ENCODE assay signal across 8 cellular contexts in the genomic region with DNA sequence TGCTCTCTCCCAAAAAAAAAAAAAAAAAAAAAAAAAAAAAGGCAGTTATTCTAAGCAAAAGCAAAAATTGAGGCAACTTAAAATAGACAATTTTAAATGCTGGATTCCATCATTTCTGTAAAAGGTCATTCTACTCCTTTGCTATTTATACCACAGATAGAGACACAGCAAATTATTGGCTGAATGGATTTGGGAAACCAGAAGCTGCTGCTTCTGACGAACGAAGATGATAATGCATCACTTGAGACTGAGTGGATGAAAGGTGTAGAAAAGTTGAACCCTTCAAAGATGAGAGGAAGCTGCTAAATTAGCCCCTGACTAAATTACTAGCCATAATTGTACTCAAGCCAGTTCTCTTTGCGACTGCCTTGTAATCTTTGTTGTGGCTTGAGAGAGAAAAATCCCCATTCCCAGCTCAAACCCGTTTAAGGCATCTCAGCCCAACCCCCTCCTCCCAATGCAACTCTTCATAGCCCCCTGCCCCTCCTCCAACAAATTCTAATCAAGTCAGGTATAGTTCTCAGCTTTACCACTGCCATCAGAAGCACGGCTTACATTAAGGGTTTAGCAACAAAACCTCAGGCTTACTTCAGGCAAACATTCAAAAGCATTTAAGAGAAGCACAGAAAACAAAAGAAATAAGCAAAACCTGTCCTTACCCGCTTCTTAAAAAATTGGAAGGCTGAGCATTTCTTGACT. TPM values are rescaled to one million over a fixed set of nuclear protein-coding genes. Genes with fewer than 3 reads are reported as not detected.
DNase-seq lines count a peak whose midpoint lies in the region; ATAC-seq, FAIRE-seq and TF ChIP-seq lines count a peak whose summit lies in the region.

No MANE protein-coding gene starts in this region.

- peak overlapping the region; percentile 96 for H2AFZ ChIP-seq in keratinocyte (ENCODE audit: control insufficient read depth, low read length)

- peak overlapping the region; percentile 85 for H3K4me3 Mint-ChIP-seq in activated naive CD4-positive, alpha-beta T cell treated with anti-CD3 and anti-CD28 coated beads for 36 hours

- H3K4me2 ChIP-seq in keratinocyte (ENCODE audit: control insufficient read depth, extremely low read depth, insufficient read depth, low read depth, low read length) = peak overlapping the region; percentile 90

- H3K27me3 ChIP-seq in adrenal gland (no peaks in the 10 kb centered on the region), keratinocyte (ENCODE audit: control insufficient read depth, extremely low read depth, insufficient read depth, low read length) (no peaks in the 10 kb centered on the region), thymus (ENCODE audit: control insufficient read depth, insufficient read depth) (peaks cover 6% of the 10 kb centered on the region)

- H3K9me3 ChIP-seq in adrenal gland (replicated peaks in 1 of 3) (no peaks in the 10 kb centered on the region), keratinocyte (ENCODE audit: control insufficient read depth, low read depth, low read length) (no peaks in the 10 kb centered on the region), thymus (ENCODE audit: control insufficient read depth) (no peaks in the 10 kb centered on the region)

- H3K4me3 ChIP-seq in adrenal gland (peak overlapping the region in 3 of 4 donors; percentile 39 to 82 (median 52)), keratinocyte (ENCODE audit: control insufficient read depth in 2 of 3, extremely low read depth in 1 of 3, insufficient read depth in 2 of 3, low read depth in 1 of 3, low read length in 3 of 3) (peak overlapping the region in 2 of 3 experiments; percentile 79 to 80), thymus (ENCODE audit: low read length) (peak overlapping the region; percentile 60)

- H3K9ac ChIP-seq in keratinocyte (ENCODE audit: control insufficient read depth, extremely low read depth, insufficient read depth, low read length) = no peak overlapping the region

- dilution Hi-C loops in keratinocyte (cut with MboI; ENCODE audit: extremely low pct_ligation_motif_present, low sequenced_read_pairs) = no loop called here

- H4K20me1 ChIP-seq in keratinocyte (ENCODE audit: control insufficient read depth, extremely low read depth, insufficient read depth, low read length) = no peaks in the 10 kb centered on the region

- peaks cover 36% of the 10 kb centered on the region for H3K4me1 Mint-ChIP-seq in activated naive CD4-positive, alpha-beta T cell treated with anti-CD3 and anti-CD28 coated beads for 36 hours (ENCODE audit: low read depth)

- intact Hi-C loops in activated naive CD4-positive, alpha-beta T cell treated with anti-CD3 and anti-CD28 coated beads for 36 hours (cut with micrococcal nuclease) = loop anchor here (1.0 to 2.0 kb wide), 5 partner anchors 29 to 142 kb away; no protein-coding TSS in a partner anchor
- intact Hi-C loops in adrenal gland (cut with DNase I) = no loop called here

- H3K9me1 ChIP-seq in keratinocyte (ENCODE audit: control insufficient read depth, extremely low read depth, insufficient read depth, low read length) = no peaks in the 10 kb centered on the region

- no peak for ATAC-seq in HG03280 (IDR thresholded peaks at IDR 0.05; ENCODE audit: unreplicated experiment)

- peak in 1 of 2 donors; percentile 24 for TF ChIP-seq POLR2A in adrenal gland (IDR thresholded peaks at IDR 0.05)

- 29 to 47% (median 40%) methylated on average over 6 of the region's 6 CpGs for WGBS in adrenal gland, 4 donors
- 72% methylated on average over 6 of the region's 6 CpGs for WGBS in thymus

- peaks cover 6% of the 10 kb centered on the region for H3K9me3 Mint-ChIP-seq in activated naive CD4-positive, alpha-beta T cell treated with anti-CD3 and anti-CD28 coated beads for 36 hours

- no peak overlapping the region for H3K27ac Mint-ChIP-seq in activated naive CD4-positive, alpha-beta T cell treated with anti-CD3 and anti-CD28 coated beads for 36 hours

- H3K4me1 ChIP-seq in adrenal gland (replicated peaks in 1 of 2) = peaks cover 0 to 21% of the 10 kb centered on the region in 2 donors
- peaks cover 5% of the 10 kb centered on the region for H3K4me1 ChIP-seq in keratinocyte (ENCODE audit: control insufficient read depth, extremely low read depth, insufficient read depth, low read length)
- peaks cover 5% of the 10 kb centered on the region for H3K4me1 ChIP-seq in thymus (ENCODE audit: control insufficient read depth, insufficient read depth, low read length)

- peak overlapping the region; percentile 67 to 90 (median 83) for H3K27ac ChIP-seq in adrenal gland
- H3K27ac ChIP-seq in keratinocyte (ENCODE audit: control insufficient read depth, insufficient read depth, low read length) = no peak overlapping the region
- H3K27ac ChIP-seq in thymus (ENCODE audit: low read depth) = no peak overlapping the region

- peaks cover 4% of the 10 kb centered on the region for H3K36me3 Mint-ChIP-seq in activated naive CD4-positive, alpha-beta T cell treated with anti-CD3 and anti-CD28 coated beads for 36 hours (ENCODE audit: low read depth)

- H3K79me2 ChIP-seq in keratinocyte (ENCODE audit: control insufficient read depth, insufficient read depth, low read length) = no peaks in the 10 kb centered on the region

- peak; percentile 39 for FAIRE-seq in keratinocyte (lab: Jason Lieb, UNC)

- DNase-seq in activated naive CD4-positive, alpha-beta T cell treated with anti-CD3 and anti-CD28 coated beads for 36 hours = peak; percentile 22
- no peak for DNase-seq in activated naive CD4-positive, alpha-beta T cell treated with Interleukin-2 at 50 U/mL for 16 hours
- peak in 1 of 7 donors; percentile 27 for DNase-seq in adrenal gland
- no peak for DNase-seq in keratinocyte (ENCODE audit: low read depth, low spot score)
- DNase-seq in AML-193 (lab: John Stamatoyannopoulos, UW) = no peak
- no peak for DNase-seq in NCI-H2029 treated with DMSO at 0.1 percent for 48 hours (lab: John Stamatoyannopoulos, UW)

- no peaks in the 10 kb centered on the region for H3K36me3 ChIP-seq in adrenal gland (replicated peaks in 1 of 2)
- no peaks in the 10 kb centered on the region for H3K36me3 ChIP-seq in keratinocyte (ENCODE audit: control insufficient read depth in 2 of 2, extremely low read depth in 1 of 2, insufficient read depth in 2 of 2, low read length in 2 of 2)
- H3K36me3 ChIP-seq in thymus (ENCODE audit: control insufficient read depth, insufficient read depth) = no peaks in the 10 kb centered on the region

- TF ChIP-seq CTCF in adrenal gland (IDR thresholded peaks at IDR 0.05) = no peak
- no peak for TF ChIP-seq CTCF in keratinocyte (optimal IDR thresholded peaks at IDR 0.05 in 1 of 3, IDR thresholded peaks at IDR 0.05 in 1 of 3, conservative IDR thresholded peaks at IDR 0.05 in 1 of 3; ENCODE audit: extremely low read depth in 1 of 3, insufficient read depth in 2 of 3, low read length in 3 of 3)

- peaks cover 21% of the 10 kb centered on the region for H3K27me3 Mint-ChIP-seq in activated naive CD4-positive, alpha-beta T cell treated with anti-CD3 and anti-CD28 coated beads for 36 hours (ENCODE audit: low read depth)

- CTCF ChIA-PET in activated naive CD4-positive, alpha-beta T cell treated with anti-CD3 and anti-CD28 coated beads for 36 hours (lab: Charles Lee) = interaction anchor here (0.7 to 2.3 kb wide), 3 partner anchors 12 to 69 kb away, joined by 3 to 9 read pairs (median 4); no protein-coding TSS in a partner anchor

RNA-seq across cellular contexts. Expression of a gene that starts 1.0 kb away (rescaled TPM):
- total RNA-seq in activated naive CD4-positive, alpha-beta T cell treated with anti-CD3 and anti-CD28 coated beads for 36 hours = 100 to 1,000 TPM; 202 to 208 TPM
- total RNA-seq in adrenal gland = 100 to 1,000 TPM; 123 to 685 (median 238) TPM
- polyA plus RNA-seq in adrenal gland = 100 to 1,000 TPM; 104 to 162 (median 136) TPM
- polyA plus RNA-seq in keratinocyte = 102 to 156 TPM (median 129 TPM) in 3 replicates
- polyA plus RNA-seq in keratinocyte (2011; ENCODE audit: low read depth) = 129 TPM
- polyA plus RNA-seq in keratinocyte (2011; cell fraction: cytosol; rRNA removed) = 106 and 112 TPM in 2 replicates
- polyA plus RNA-seq in keratinocyte (2011; cell fraction: nucleus; rRNA removed) = 763 and 811 TPM in 2 replicates
- 81.1 and 85.4 TPM in 2 replicates for polyA plus RNA-seq in keratinocyte (2012; ENCODE audit: low replicate concordance)
- 123 to 165 TPM (median 129 TPM) in 3 replicates for polyA minus RNA-seq in keratinocyte
- polyA minus RNA-seq in keratinocyte (2011; cell fraction: cytosol; rRNA and poly(A)+ RNA removed) = 52.0 TPM
- 284 and 442 TPM in 2 replicates for polyA minus RNA-seq in keratinocyte (2011; cell fraction: nucleus; rRNA and poly(A)+ RNA removed)
- 183 TPM for polyA plus RNA-seq in thymus

Comparison
In these comparisons a context has a peak if more than half of its experiments do, and no peak if none do; other contexts are left out.
1. H3K27ac ChIP-seq: peak in adrenal gland (5 of 5); none in keratinocyte (single experiment) and thymus (single experiment).
2. Peak in every context shown above with its lines, with median percentiles within 50 percentile points of each other: H3K4me3 ChIP-seq.